14 cellular contexts compared by ENCODE assay signal in genomic region chr19:19271828-19272599, GRCh38. TPM values are rescaled to one million over a fixed set of nuclear protein-coding genes. Genes with fewer than 3 reads are reported as not detected.
DNase-seq lines count a peak whose midpoint lies in the region; ATAC-seq, FAIRE-seq and TF ChIP-seq lines count a peak whose summit lies in the region.
"Had no signal": no experiment of that assay in that cellular context is flagged by ENCODE, and none has a peak within 500 bp of the region (broad histone marks: within the 10 kb centered on the region; RNA-seq: fewer than 3 reads in every experiment).

No MANE protein-coding gene starts in this region.

- H3K9me3 Mint-ChIP-seq in Calu3 (ENCODE audit: low read depth, unreplicated experiment) (no peaks in the 10 kb centered on the region), neural progenitor cell (peaks cover 2% of the 10 kb centered on the region)
- H3K9me3 Mint-ChIP-seq: activated CD4-positive, alpha-beta memory T cell treated with anti-CD3 and anti-CD28 coated beads for 36 hours had no signal

- BruUV-seq in Calu3 (replicated peaks; lab: Mats Ljungman, UMichigan), result no TSS peak

- TF ChIP-seq CTCF in Calu3 (IDR thresholded peaks at IDR 0.05; ENCODE audit: unreplicated experiment) (no peak), neural progenitor cell (IDR thresholded peaks at IDR 0.05) (no peak), gastrocnemius medialis (IDR thresholded peaks at IDR 0.05 in 4 of 5, conservative IDR thresholded peaks at IDR 0.05 in 1 of 5) (no peak)

- intact Hi-C loops in Calu3 (cut with micrococcal nuclease; ENCODE audit: unreplicated experiment), result no loop called here
- intact Hi-C loops in gastrocnemius medialis (cut with DNase I; ENCODE audit: low total_unique reads), result no loop called here

- ATAC-seq in gastrocnemius medialis (no peak), GM21786 (IDR thresholded peaks at IDR 0.05; ENCODE audit: unreplicated experiment) (no peak)

- in situ Hi-C loops in gastrocnemius medialis (cut with MboI; ENCODE audit: low sequenced_read_pairs in 4 of 4), result no loop called here

- H3K27me3 Mint-ChIP-seq in Calu3 (ENCODE audit: unreplicated experiment) (peaks cover 51% of the 10 kb centered on the region), neural progenitor cell (ENCODE audit: insufficient read depth, low read depth) (peaks cover 10% of the 10 kb centered on the region)

- no peak overlapping the region for H2AFZ ChIP-seq in neural progenitor cell (replicated peaks)

- peaks cover 11% of the 10 kb centered on the region for H3F3A ChIP-seq in neural progenitor cell (ENCODE audit: low read depth)

- no peak for FAIRE-seq in RCC 7860 (lab: Jason Lieb, UNC)

- peaks cover 11% of the 10 kb centered on the region for H3K4me1 ChIP-seq in NT2/D1 (ENCODE audit: insufficient read depth, insufficient read length)
- peaks cover 2% of the 10 kb centered on the region for H3K4me1 ChIP-seq in iPS-15b (ENCODE audit: control insufficient read depth, insufficient read depth, low read length)
- no peaks in the 10 kb centered on the region for H3K4me1 ChIP-seq in neural progenitor cell
- peaks cover 0 to 3% of the 10 kb centered on the region in 2 donors for H3K4me1 ChIP-seq in gastrocnemius medialis

- H3K27ac Mint-ChIP-seq in Calu3 (ENCODE audit: unreplicated experiment) (no peak overlapping the region), neural progenitor cell (peak overlapping the region; percentile 29)
- H3K27ac Mint-ChIP-seq: activated CD4-positive, alpha-beta memory T cell treated with anti-CD3 and anti-CD28 coated beads for 36 hours had no signal

- CTCF ChIA-PET in Calu3 (lab: Charles Lee), result no interaction called here

- H3K27me3 ChIP-seq in NT2/D1 (ENCODE audit: insufficient read depth, insufficient read length) (peaks cover 11% of the 10 kb centered on the region), iPS-15b (ENCODE audit: control insufficient read depth, insufficient read depth, low read length) (peaks cover 5% of the 10 kb centered on the region), neural progenitor cell (no peaks in the 10 kb centered on the region), gastrocnemius medialis (peaks cover 0 to 10% (median 8%) of the 10 kb centered on the region in 3 donors)

- H3K36me3 Mint-ChIP-seq in Calu3 (ENCODE audit: insufficient read depth, unreplicated experiment), result peaks cover 5% of the 10 kb centered on the region
- H3K36me3 Mint-ChIP-seq in neural progenitor cell, result peaks cover 6% of the 10 kb centered on the region

- H3K9me3 ChIP-seq in NT2/D1 (ENCODE audit: insufficient read depth, low read length) (no peaks in the 10 kb centered on the region), iPS-15b (ENCODE audit: control insufficient read depth, insufficient read depth, low read length) (no peaks in the 10 kb centered on the region), neural progenitor cell (ENCODE audit: low read depth) (no peaks in the 10 kb centered on the region), gastrocnemius medialis (no peaks in the 10 kb centered on the region)

- peak overlapping the region; percentile 29 for H3K4me3 ChIP-seq in NT2/D1 (ENCODE audit: insufficient read length, low read depth)
- H3K4me3 ChIP-seq in iPS-15b (ENCODE audit: low read depth, low read length), result peak overlapping the region; percentile 43
- H3K4me3 ChIP-seq in neural progenitor cell, result peak overlapping the region; percentile 52
- no peak overlapping the region for H3K4me3 ChIP-seq in gastrocnemius medialis

- H3K36me3 ChIP-seq in NT2/D1 (ENCODE audit: insufficient read depth, insufficient read length, low read length) (peaks cover 24% of the 10 kb centered on the region), iPS-15b (ENCODE audit: control insufficient read depth, insufficient read depth, low read length) (peaks cover 18% of the 10 kb centered on the region), neural progenitor cell (no peaks in the 10 kb centered on the region), gastrocnemius medialis (peaks cover 0 to 15% of the 10 kb centered on the region in 2 donors)

- DNase-seq in Calu3, result no peak
- no peak for DNase-seq in NT2/D1 (ENCODE audit: low read depth, low spot score)
- DNase-seq in neural progenitor cell (ENCODE audit: low spot score), result no peak
- no peak for DNase-seq in RCC 7860 (ENCODE audit: low spot score)
- DNase-seq in gastrocnemius medialis, result no peak
- DNase-seq in activated CD4-positive, alpha-beta T cell treated with anti-CD3 and anti-CD28 coated beads for 1 hour, result no peak
- DNase-seq: activated CD4-positive, alpha-beta memory T cell treated with anti-CD3 and anti-CD28 coated beads for 36 hours; Karpas-422; kidney glomerular epithelial cell; stimulated activated CD8-positive, alpha-beta memory T cell treated with anti-CD3 and anti-CD28 coated beads, Interleukin-4, amount 100 ng/mL, for 48 hours had no signal

- peak overlapping the region; percentile 79 for H3K4me2 ChIP-seq in neural progenitor cell

- peak overlapping the region; percentile 85 for H3K9ac ChIP-seq in NT2/D1 (ENCODE audit: insufficient read length, low read depth)
- H3K9ac ChIP-seq in iPS-15b (ENCODE audit: low read depth, low read length), result no peak overlapping the region
- H3K9ac ChIP-seq in neural progenitor cell, result no peak overlapping the region

- H3K4me3 Mint-ChIP-seq in Calu3 (ENCODE audit: low read depth, unreplicated experiment) (peak overlapping the region; percentile 37), neural progenitor cell (peak overlapping the region; percentile 75)
- H3K4me3 Mint-ChIP-seq: activated CD4-positive, alpha-beta memory T cell treated with anti-CD3 and anti-CD28 coated beads for 36 hours had no signal

- H3K4me1 Mint-ChIP-seq in Calu3 (ENCODE audit: low read depth, unreplicated experiment) (no peaks in the 10 kb centered on the region), neural progenitor cell (peaks cover 7% of the 10 kb centered on the region)

- no peaks in the 10 kb centered on the region for H3K79me2 ChIP-seq in neural progenitor cell (ENCODE audit: low read depth)

- no peak for TF ChIP-seq POLR2A in gastrocnemius medialis (IDR thresholded peaks at IDR 0.05)

- H3K27ac ChIP-seq in neural progenitor cell, result no peak overlapping the region
- H3K27ac ChIP-seq in gastrocnemius medialis, result no peak overlapping the region

- no peaks in the 10 kb centered on the region for H4K20me1 ChIP-seq in neural progenitor cell (ENCODE audit: low read depth)

RNA-seq across cellular contexts. Expression of gene TM6SF2, which starts 1.1 kb away (rescaled TPM):
- not detected in 2 replicates for total RNA-seq in Calu3 (2022)
- 2.6 and 8.3 TPM in 2 replicates for total RNA-seq in neural progenitor cell (ENCODE audit: low replicate concordance)
- total RNA-seq in gastrocnemius medialis, result under 1 TPM in 2 of 4 donors, not detected in 2; 0.70 to 0.98 TPM
- total RNA-seq: activated CD4-positive, alpha-beta memory T cell treated with anti-CD3 and anti-CD28 coated beads for 36 hours; cerebellum; glomerular endothelial cell had no signal

RNA-seq across cellular contexts. Expression of gene SUGP1, which starts 48.3 kb away (rescaled TPM):
- total RNA-seq in Calu3 (2022) (38.9 and 41.3 TPM in 2 replicates), neural progenitor cell (ENCODE audit: low replicate concordance) (46.1 and 46.9 TPM in 2 replicates), gastrocnemius medialis (10 to 100 TPM; 29.7 to 51.0 (median 39.8) TPM)

RNA-seq across cellular contexts. Expression of gene MAU2, which starts 48.6 kb away (rescaled TPM):
- 39.5 and 41.3 TPM in 2 replicates for total RNA-seq in Calu3 (2022)
- 35.0 and 47.3 TPM in 2 replicates for total RNA-seq in neural progenitor cell (ENCODE audit: low replicate concordance)
- total RNA-seq in gastrocnemius medialis, result 10 to 100 TPM; 31.3 to 48.5 (median 41.7) TPM

Comparison
In these comparisons a context has a peak if more than half of its experiments do, and no peak if none do; other contexts are left out.
1. H3K4me3 ChIP-seq: peak in NT2/D1 (single experiment), iPS-15b (single experiment) and neural progenitor cell (single experiment); none in gastrocnemius medialis (0 of 4).